ENCODE assay signal across 21 cellular contexts in genomic region chr3:119672791-119673190, GRCh38. TPM values are rescaled to one million over a fixed set of nuclear protein-coding genes. Genes with fewer than 3 reads are reported as not detected.
DNase-seq lines count a peak whose midpoint lies in the region; ATAC-seq and TF ChIP-seq lines count a peak whose summit lies in the region.
"Had no signal": no experiment of that assay in that cellular context is flagged by ENCODE, and none has a peak within 500 bp of the region (broad histone marks: within the 10 kb centered on the region; RNA-seq: fewer than 3 reads in every experiment).

No MANE protein-coding gene starts in this region.

- H3K4me1 ChIP-seq in heart right ventricle (peaks cover 3 to 62% (median 43%) of the 10 kb centered on the region in 9 donors), gastrocnemius medialis (peaks cover 17 to 29% of the 10 kb centered on the region in 2 donors)

- H3K4me1 Mint-ChIP-seq in activated naive CD4-positive, alpha-beta T cell treated with anti-CD3 and anti-CD28 coated beads for 36 hours (ENCODE audit: low read depth) = peaks cover 42% of the 10 kb centered on the region
- H3K4me1 Mint-ChIP-seq in activated naive CD8-positive, alpha-beta T cell treated with anti-CD3 and anti-CD28 coated beads, Interleukin-2, amount 50 U/mL, for 24 hours = peaks cover 47% of the 10 kb centered on the region
- peaks cover 8% of the 10 kb centered on the region for H3K4me1 Mint-ChIP-seq in MCF 10A (ENCODE audit: insufficient read depth, unreplicated experiment)

- peak overlapping the region; percentile 5 for H3K27ac Mint-ChIP-seq in activated naive CD4-positive, alpha-beta T cell treated with anti-CD3 and anti-CD28 coated beads for 36 hours
- H3K27ac Mint-ChIP-seq in activated naive CD4-positive, alpha-beta T cell treated with anti-CD3 and anti-CD28 coated beads, Interleukin-2, amount 50 U/mL, for 72 hours = no peak overlapping the region
- peak overlapping the region; percentile 59 for H3K27ac Mint-ChIP-seq in activated naive CD8-positive, alpha-beta T cell treated with anti-CD3 and anti-CD28 coated beads, Interleukin-2, amount 50 U/mL, for 24 hours
- H3K27ac Mint-ChIP-seq in MCF 10A (ENCODE audit: low read depth, unreplicated experiment) = no peak overlapping the region

- TF ChIP-seq CTCF in heart right ventricle (IDR thresholded peaks at IDR 0.05) (no peak), gastrocnemius medialis (IDR thresholded peaks at IDR 0.05 in 4 of 5, conservative IDR thresholded peaks at IDR 0.05 in 1 of 5) (no peak), MCF 10A (IDR thresholded peaks at IDR 0.05; ENCODE audit: unreplicated experiment) (no peak)

- no peak overlapping the region for H3K4me3 Mint-ChIP-seq in activated naive CD4-positive, alpha-beta T cell treated with anti-CD3 and anti-CD28 coated beads for 36 hours
- H3K4me3 Mint-ChIP-seq in activated naive CD8-positive, alpha-beta T cell treated with anti-CD3 and anti-CD28 coated beads, Interleukin-2, amount 50 U/mL, for 24 hours = no peak overlapping the region
- H3K4me3 Mint-ChIP-seq in MCF 10A (ENCODE audit: unreplicated experiment) = no peak overlapping the region

- peak overlapping the region in 9 of 10 donors; percentile 25 to 98 (median 75) for H3K27ac ChIP-seq in heart right ventricle
- H3K27ac ChIP-seq in gastrocnemius medialis = peak overlapping the region in 3 of 4 donors; percentile 8 to 35 (median 20)
- H3K27ac ChIP-seq: C4-2B, HL-60, SJCRH30 had no signal

- ATAC-seq in activated naive CD4-positive, alpha-beta T cell treated with anti-CD3 and anti-CD28 coated beads, Interleukin-2, amount 50 U/mL, for 72 hours = no peak
- no peak for ATAC-seq in activated naive CD8-positive, alpha-beta T cell treated with anti-CD3 and anti-CD28 coated beads, Interleukin-2, amount 50 U/mL, for 24 hours
- ATAC-seq in heart right ventricle (peak in 5 of 8 donors; percentile 2 to 37 (median 13)), gastrocnemius medialis (no peak), HG03108 (IDR thresholded peaks at IDR 0.05; ENCODE audit: unreplicated experiment) (no peak)

- no peaks in the 10 kb centered on the region for H3K9me3 Mint-ChIP-seq in activated naive CD4-positive, alpha-beta T cell treated with anti-CD3 and anti-CD28 coated beads for 36 hours
- no peaks in the 10 kb centered on the region for H3K9me3 Mint-ChIP-seq in activated naive CD4-positive, alpha-beta T cell treated with anti-CD3 and anti-CD28 coated beads, Interleukin-2, amount 50 U/mL, for 72 hours
- peaks cover 3% of the 10 kb centered on the region for H3K9me3 Mint-ChIP-seq in activated naive CD8-positive, alpha-beta T cell treated with anti-CD3 and anti-CD28 coated beads, Interleukin-2, amount 50 U/mL, for 24 hours
- H3K9me3 Mint-ChIP-seq in MCF 10A (ENCODE audit: unreplicated experiment) = no peaks in the 10 kb centered on the region
- H3K9me3 Mint-ChIP-seq: IgD-negative memory B cell had no signal

- DNase-seq in activated naive CD4-positive, alpha-beta T cell treated with anti-CD3 and anti-CD28 coated beads for 36 hours = no peak
- no peak for DNase-seq in activated naive CD4-positive, alpha-beta T cell treated with anti-CD3 and anti-CD28 coated beads, Interleukin-2, amount 50 U/mL, for 72 hours (ENCODE audit: low spot score in 2 of 2)
- DNase-seq in activated naive CD8-positive, alpha-beta T cell treated with anti-CD3 and anti-CD28 coated beads, Interleukin-2, amount 50 U/mL, for 24 hours = no peak
- no peak for DNase-seq in heart right ventricle
- no peak for DNase-seq in gastrocnemius medialis
- DNase-seq in MCF 10A (ENCODE audit: unreplicated experiment) = no peak
- no peak for DNase-seq in occipital lobe (lab: John Stamatoyannopoulos, UW)
- DNase-seq: COR-L47, DMS53, NCI-H2029, NCI-H2171, NCI-H446, OCI-M1, SJCRH30 had no signal

- peaks cover 0 to 76% (median 17%) of the 10 kb centered on the region in 9 donors for H3K36me3 ChIP-seq in heart right ventricle
- H3K36me3 ChIP-seq in gastrocnemius medialis = peaks cover 0 to 56% of the 10 kb centered on the region in 2 donors

- POLR2A ChIA-PET in MCF 10A (lab: Yijun Ruan, JAX) = interaction anchor here (0.7 to 1.2 kb wide), 3 partner anchors 9 to 210 kb away, joined by 3 to 4 read pairs (median 3); no protein-coding TSS in a partner anchor

- H3K9me3 ChIP-seq in heart right ventricle (no peaks in the 10 kb centered on the region), gastrocnemius medialis (no peaks in the 10 kb centered on the region)
- H3K9me3 ChIP-seq: HAP-1, SJCRH30 had no signal

- in situ Hi-C loops in gastrocnemius medialis (cut with MboI; ENCODE audit: low sequenced_read_pairs in 4 of 4) = no loop called here

- H3K4me3 ChIP-seq in heart right ventricle (peak overlapping the region in 1 of 10 donors; percentile 6), gastrocnemius medialis (no peak overlapping the region)
- H3K4me3 ChIP-seq: HAP-1, SJCRH30 had no signal

- H3K27me3 Mint-ChIP-seq in activated naive CD4-positive, alpha-beta T cell treated with anti-CD3 and anti-CD28 coated beads for 36 hours (ENCODE audit: low read depth) = no peaks in the 10 kb centered on the region
- H3K27me3 Mint-ChIP-seq in activated naive CD8-positive, alpha-beta T cell treated with anti-CD3 and anti-CD28 coated beads, Interleukin-2, amount 50 U/mL, for 24 hours = peaks cover 3% of the 10 kb centered on the region
- no peaks in the 10 kb centered on the region for H3K27me3 Mint-ChIP-seq in MCF 10A (ENCODE audit: insufficient read depth, unreplicated experiment)

- no TSS peak for BruUV-seq in MCF 10A (replicated peaks; lab: Mats Ljungman, UMichigan)

- H3K36me3 Mint-ChIP-seq in activated naive CD4-positive, alpha-beta T cell treated with anti-CD3 and anti-CD28 coated beads for 36 hours (ENCODE audit: low read depth) = peaks cover 36% of the 10 kb centered on the region
- peaks cover 17 to 45% of the 10 kb centered on the region in 2 donors for H3K36me3 Mint-ChIP-seq in activated naive CD4-positive, alpha-beta T cell treated with anti-CD3 and anti-CD28 coated beads, Interleukin-2, amount 50 U/mL, for 72 hours
- H3K36me3 Mint-ChIP-seq in activated naive CD8-positive, alpha-beta T cell treated with anti-CD3 and anti-CD28 coated beads, Interleukin-2, amount 50 U/mL, for 24 hours (ENCODE audit: low read depth) = peaks cover 40% of the 10 kb centered on the region
- H3K36me3 Mint-ChIP-seq in MCF 10A (ENCODE audit: insufficient read depth, unreplicated experiment) = peaks cover 54% of the 10 kb centered on the region

- CTCF ChIA-PET in activated naive CD4-positive, alpha-beta T cell treated with anti-CD3 and anti-CD28 coated beads for 36 hours (lab: Charles Lee) = no interaction called here
- CTCF ChIA-PET in MCF 10A (lab: Yijun Ruan, JAX) = interaction anchor here (0.6 to 1.5 kb wide), 4 partner anchors 8 to 789 kb away, joined by 3 to 7 read pairs (median 4); no protein-coding TSS in a partner anchor

- H3K27me3 ChIP-seq in heart right ventricle (no peaks in the 10 kb centered on the region), gastrocnemius medialis (no peaks in the 10 kb centered on the region)
- H3K27me3 ChIP-seq: SJCRH30 had no signal

- intact Hi-C loops in activated naive CD4-positive, alpha-beta T cell treated with anti-CD3 and anti-CD28 coated beads for 36 hours (cut with micrococcal nuclease) = no loop called here
- intact Hi-C loops in heart right ventricle (cut with DNase I) (loop anchor here in 7 of 10 donors (5.0 to 10.0 kb wide), 7 partner anchors 35 to 398 kb away; partner anchors contain the start of genes PLA1A (in 2 of the 7) and TIMMDC1 (in 1 of the 7)), gastrocnemius medialis (cut with DNase I; ENCODE audit: low total_unique reads) (no loop called here), MCF 10A (cut with micrococcal nuclease) (loop anchor here (10.0 kb wide), 2 partner anchors 148 to 178 kb away; partner anchors contain the start of gene TIMMDC1)

- no peak for TF ChIP-seq POLR2A in gastrocnemius medialis (IDR thresholded peaks at IDR 0.05)

- 36 to 51% methylated on average over 2 of the region's 2 CpGs for WGBS in heart right ventricle, 2 donors

RNA-seq across cellular contexts. Expression of gene COX17, which starts 4.4 kb away (rescaled TPM):
- total RNA-seq in activated naive CD4-positive, alpha-beta T cell treated with anti-CD3 and anti-CD28 coated beads for 36 hours = 100 to 1,000 TPM; 104 to 113 TPM
- total RNA-seq in activated naive CD4-positive, alpha-beta T cell treated with anti-CD3 and anti-CD28 coated beads, Interleukin-2, amount 50 U/mL, for 72 hours = 10 to 100 TPM; 76.2 to 78.2 TPM
- 100 to 1,000 TPM in 6 of 10 donors, 10 to 100 TPM in 4; 76.2 to 175 (median 107) TPM for total RNA-seq in heart right ventricle
- 100 to 1,000 TPM; 228 to 733 TPM for polyA plus RNA-seq in heart right ventricle
- total RNA-seq in gastrocnemius medialis = 100 to 1,000 TPM in 1 of 4 donors, 10 to 100 TPM in 3; 63.4 to 146 (median 87.5) TPM
- 47.9 and 55.4 TPM in 2 replicates for total RNA-seq in MCF 10A (2022)
- total RNA-seq in occipital lobe = 16.8 TPM

RNA-seq across cellular contexts. Expression of gene POPDC2, which starts 12.4 kb away (rescaled TPM):
- total RNA-seq in activated naive CD4-positive, alpha-beta T cell treated with anti-CD3 and anti-CD28 coated beads for 36 hours = 1 to 10 TPM in 1 of 2 experiments, under 1 TPM in 1; 0.72 to 1.5 TPM
- total RNA-seq in activated naive CD4-positive, alpha-beta T cell treated with anti-CD3 and anti-CD28 coated beads, Interleukin-2, amount 50 U/mL, for 72 hours = 1 to 10 TPM in 1 of 2 donors, under 1 TPM in 1; 0.73 to 1.9 TPM
- 100 to 1,000 TPM; 598 to 928 (median 732) TPM for total RNA-seq in heart right ventricle
- 100 to 1,000 TPM; 351 to 805 TPM for polyA plus RNA-seq in heart right ventricle
- 10 to 100 TPM in 3 of 4 donors, 1 to 10 TPM in 1; 7.8 to 38.9 (median 30.3) TPM for total RNA-seq in gastrocnemius medialis
- total RNA-seq in MCF 10A (2022) = 0.91 and 0.93 TPM in 2 replicates
- 0.94 TPM for total RNA-seq in occipital lobe
- total RNA-seq: LHCN-M2, RPMI7951 had no signal

RNA-seq across cellular contexts. Expression of gene CFAP91, which starts 30.0 kb away (rescaled TPM):
- total RNA-seq in activated naive CD4-positive, alpha-beta T cell treated with anti-CD3 and anti-CD28 coated beads for 36 hours = under 1 TPM; 0.26 to 0.57 TPM
- total RNA-seq in activated naive CD4-positive, alpha-beta T cell treated with anti-CD3 and anti-CD28 coated beads, Interleukin-2, amount 50 U/mL, for 72 hours = under 1 TPM; 0.25 to 0.68 TPM
- total RNA-seq in heart right ventricle = under 1 TPM; 0.19 to 0.92 (median 0.49) TPM
- polyA plus RNA-seq in heart right ventricle = 1 to 10 TPM in 1 of 2 donors, under 1 TPM in 1; 0.25 to 1.6 TPM
- total RNA-seq in gastrocnemius medialis = under 1 TPM in 3 of 4 donors, not detected in 1; 0.11 to 0.36 (median 0.20) TPM
- total RNA-seq in MCF 10A (2022) = not detected in 2 replicates
- total RNA-seq in occipital lobe = 6.4 TPM
- total RNA-seq: RPMI7951 had no signal
- polyA plus RNA-seq: IgD-negative memory B cell had no signal

Comparison
In these comparisons a context has a peak if more than half of its experiments do, and no peak if none do; other contexts are left out.
1. H3K27ac Mint-ChIP-seq: peak in activated naive CD4-positive, alpha-beta T cell treated with anti-CD3 and anti-CD28 coated beads for 36 hours (single experiment) and activated naive CD8-positive, alpha-beta T cell treated with anti-CD3 and anti-CD28 coated beads, Interleukin-2, amount 50 U/mL, for 24 hours (single experiment); none in activated naive CD4-positive, alpha-beta T cell treated with anti-CD3 and anti-CD28 coated beads, Interleukin-2, amount 50 U/mL, for 72 hours (0 of 2) and MCF 10A (single experiment).
2. ATAC-seq: peak in heart right ventricle (5 of 8); none in activated naive CD4-positive, alpha-beta T cell treated with anti-CD3 and anti-CD28 coated beads, Interleukin-2, amount 50 U/mL, for 72 hours (0 of 2), activated naive CD8-positive, alpha-beta T cell treated with anti-CD3 and anti-CD28 coated beads, Interleukin-2, amount 50 U/mL, for 24 hours (single experiment), gastrocnemius medialis (0 of 2) and HG03108 (single experiment).
3. RNA of gene POPDC2, which starts 12.4 kb away (total RNA-seq): 598 to 928 TPM in heart right ventricle; 7.8 to 38.9 TPM in gastrocnemius medialis, 0.73 to 1.9 TPM in activated naive CD4-positive, alpha-beta T cell treated with anti-CD3 and anti-CD28 coated beads, Interleukin-2, amount 50 U/mL, for 72 hours, 0.72 to 1.5 TPM in activated naive CD4-positive, alpha-beta T cell treated with anti-CD3 and anti-CD28 coated beads for 36 hours, 0.94 TPM in occipital lobe (single experiment) and 0.91 to 0.93 TPM in MCF 10A; every median in the first group is over 10 times any median in the second.
4. intact Hi-C loops: an anchor here in heart right ventricle (5.0 to 10.0 kb wide) and MCF 10A (10.0 kb wide); none called in activated naive CD4-positive, alpha-beta T cell treated with anti-CD3 and anti-CD28 coated beads for 36 hours and gastrocnemius medialis.